11 cellular contexts compared by ENCODE assay signal in genomic region chr7:333399-333776, GRCh38. TPM values are rescaled to one million over a fixed set of nuclear protein-coding genes. Genes with fewer than 3 reads are reported as not detected.
DNase-seq lines count a peak whose midpoint lies in the region; ATAC-seq and TF ChIP-seq lines count a peak whose summit lies in the region.
"Had no signal": no experiment of that assay in that cellular context is flagged by ENCODE, and none has a peak within 500 bp of the region (broad histone marks: within the 10 kb centered on the region; RNA-seq: fewer than 3 reads in every experiment).

No MANE protein-coding gene starts in this region.

- H3K4me3 Mint-ChIP-seq in WTC11: no peak overlapping the region
- H3K4me3 Mint-ChIP-seq: activated CD4-positive, alpha-beta memory T cell treated with anti-CD3 and anti-CD28 coated beads for 36 hours; dendritic cell treated with granulocyte-macrophage colony-stimulating factor and Interleukin-4, amounts not matched to agents 40 ng/mL and 50 ng/mL, for 4 days had no signal

- no peak overlapping the region for H2AFZ ChIP-seq in osteoblast (ENCODE audit: low read length)

- DNase-seq in Ammon's horn (ENCODE audit: low spot score) (peak; percentile 23), NCI-H2171 treated with DMSO at 0.1 percent for 48 hours (lab: John Stamatoyannopoulos, UW) (peak; percentile 35), osteoblast (ENCODE audit: insufficient read length, low spot score, missing footprints) (peak; percentile 90), WTC11 (ENCODE audit: low spot score) (no peak), CD1c-positive myeloid dendritic cell (ENCODE audit: extremely low spot score) (no peak), NCI-H446 (lab: John Stamatoyannopoulos, UW) (no peak)

- H3K27ac Mint-ChIP-seq in WTC11: no peak overlapping the region
- H3K27ac Mint-ChIP-seq: activated CD4-positive, alpha-beta memory T cell treated with anti-CD3 and anti-CD28 coated beads for 36 hours; dendritic cell treated with granulocyte-macrophage colony-stimulating factor and Interleukin-4, amounts not matched to agents 40 ng/mL and 50 ng/mL, for 4 days had no signal

- peaks cover 7% of the 10 kb centered on the region for H3K4me1 ChIP-seq in osteoblast (ENCODE audit: insufficient read depth, low read length)

- H3K27me3 Mint-ChIP-seq in WTC11 (ENCODE audit: low read depth): peaks cover 7% of the 10 kb centered on the region
- H3K27me3 Mint-ChIP-seq: activated CD4-positive, alpha-beta memory T cell treated with anti-CD3 and anti-CD28 coated beads for 36 hours had no signal

- peak overlapping the region; percentile 69 for H3K4me2 ChIP-seq in osteoblast (ENCODE audit: insufficient read depth, low read length)

- 0 out of 2 replicates have a peak, but pooled peaks cover 3% of the 10 kb centered on the region for H3K4me1 Mint-ChIP-seq in WTC11

- no peaks in the 10 kb centered on the region for H4K20me1 ChIP-seq in osteoblast (ENCODE audit: insufficient read depth, low read length)

- no peak overlapping the region for H3K27ac ChIP-seq in osteoblast (ENCODE audit: low read depth, low read length)

- CTCF ChIA-PET in WTC11 (lab: Charles Lee): interaction anchor here (0.7 to 1.3 kb wide), 7 partner anchors 34 to 463 kb away, joined by 3 to 5 read pairs (median 3); no protein-coding TSS in a partner anchor

- peak overlapping the region; percentile 63 for H3K4me3 ChIP-seq in osteoblast (ENCODE audit: insufficient read depth, low read length)

- H3K36me3 Mint-ChIP-seq in WTC11: peaks cover 11% of the 10 kb centered on the region
- H3K36me3 Mint-ChIP-seq: activated CD4-positive, alpha-beta memory T cell treated with anti-CD3 and anti-CD28 coated beads for 36 hours had no signal

- peaks cover 9% of the 10 kb centered on the region for H3K27me3 ChIP-seq in osteoblast (ENCODE audit: insufficient read depth, low read length)

- POLR2A ChIA-PET in WTC11 (lab: Charles Lee): no interaction called here

- H3K36me3 ChIP-seq in osteoblast (ENCODE audit: insufficient read depth, low read length): no peaks in the 10 kb centered on the region

- H3K79me2 ChIP-seq in osteoblast (ENCODE audit: insufficient read depth, low read length): no peaks in the 10 kb centered on the region

- H3K9me3 ChIP-seq in osteoblast (ENCODE audit: low read depth, low read length): no peaks in the 10 kb centered on the region

- TF ChIP-seq CTCF in osteoblast (IDR thresholded peaks at IDR 0.05; ENCODE audit: extremely low read depth, low read depth, low read length) (no peak), WTC11 (IDR thresholded peaks at IDR 0.05) (no peak)

- H3K9me3 Mint-ChIP-seq in WTC11: peaks cover 16% of the 10 kb centered on the region

- ATAC-seq in esophagus mucosa (peak; percentile 22), WTC11 (no peak), GM19351 (IDR thresholded peaks at IDR 0.05; ENCODE audit: unreplicated experiment) (no peak)

TF ChIP-seq in WTC11, 78 proteins besides CTCF, POLR2A, EP300 and RAD21:
- TF ChIP-seq FOXJ3 (CRISPR knock-in tag; IDR thresholded peaks at IDR 0.05; ENCODE audit: borderline replicate concordance) (no peak), ZNF281 (CRISPR knock-in tag; IDR thresholded peaks at IDR 0.05) (no peak), CDX4 (CRISPR knock-in tag; IDR thresholded peaks at IDR 0.05; ENCODE audit: borderline replicate concordance) (no peak), NFE2L1 (CRISPR knock-in tag; IDR thresholded peaks at IDR 0.05) (no peak), SP1 (CRISPR knock-in tag; conservative IDR thresholded peaks at IDR 0.05) (no peak), PRDM15 (CRISPR knock-in tag; IDR thresholded peaks at IDR 0.05) (no peak)
TF ChIP-seq in WTC11: peak in this region for 0.

RNA-seq across cellular contexts. Expression of gene FOXL3, which starts 43.4 kb away (rescaled TPM):
- not detected for total RNA-seq in esophagus mucosa
- total RNA-seq in osteoblast: not detected in 2 replicates
- total RNA-seq in WTC11 (2021): not detected in 3 replicates
- total RNA-seq: activated CD4-positive, alpha-beta memory T cell treated with anti-CD3 and anti-CD28 coated beads for 36 hours; mononuclear cell had no signal

Comparison
In these comparisons a context has a peak if more than half of its experiments do, and no peak if none do; other contexts are left out.
1. DNase-seq: peak in Ammon's horn (single experiment), NCI-H2171 treated with DMSO at 0.1 percent for 48 hours (single experiment) and osteoblast (single experiment); none in WTC11 (single experiment), CD1c-positive myeloid dendritic cell (single experiment) and NCI-H446 (0 of 2).